ENCODE assay signal across 8 cellular contexts in the genomic region with DNA sequence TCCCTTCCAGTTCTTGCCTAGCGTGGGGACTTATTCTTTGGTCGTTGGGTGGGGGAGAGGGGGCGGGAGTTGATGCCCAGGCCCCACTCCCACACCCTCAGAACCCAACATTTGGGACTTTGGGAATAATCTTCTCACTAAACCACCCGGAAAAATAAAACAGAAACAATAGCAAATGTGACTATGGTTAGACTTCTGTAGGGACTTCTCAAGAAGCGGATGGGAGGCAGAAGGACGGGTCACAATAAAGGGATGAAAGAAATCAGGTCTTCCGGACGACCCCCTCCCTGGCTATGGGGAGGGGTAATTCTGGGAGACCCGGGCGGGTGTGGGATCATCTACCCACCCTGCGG. TPM values are rescaled to one million over a fixed set of nuclear protein-coding genes. Genes with fewer than 3 reads are reported as not detected.
A peak's percentile ranks its signal among the peaks of the same experiment; 100 is the strongest.
DNase-seq lines count a peak whose midpoint lies in the region; ATAC-seq, FAIRE-seq and TF ChIP-seq lines count a peak whose summit lies in the region.

No MANE protein-coding gene starts in this region.

- peaks cover 7% of the 10 kb centered on the region for H3K27me3 Mint-ChIP-seq in IgD-negative memory B cell
- peaks cover 42% of the 10 kb centered on the region for H3K27me3 Mint-ChIP-seq in nephron (ENCODE audit: low read depth)

- ATAC-seq in HG03135 (IDR thresholded peaks at IDR 0.05; ENCODE audit: unreplicated experiment), result no peak
- ATAC-seq in GM18517 (IDR thresholded peaks at IDR 0.05; ENCODE audit: unreplicated experiment), result no peak

- no peak for DNase-seq in AG10803 (ENCODE audit: low read depth)
- no peak for DNase-seq in caudate nucleus (lab: John Stamatoyannopoulos, UW)
- no peak for DNase-seq in stimulated activated CD4-positive, alpha-beta T cell treated with anti-CD3 and anti-CD28 coated beads, Interleukin-12 subunit alpha, Interleukin-12 subunit beta, amount 100 ng/mL, for 4 hours
- DNase-seq in RCC 7860 (ENCODE audit: low spot score), result no peak

- peaks cover 28 to 36% (median 31%) of the 10 kb centered on the region in 3 donors for H3K4me1 Mint-ChIP-seq in IgD-negative memory B cell
- peaks cover 27% of the 10 kb centered on the region for H3K4me1 Mint-ChIP-seq in nephron

- H3K4me3 Mint-ChIP-seq in IgD-negative memory B cell, result peak overlapping the region; percentile 81 to 95 (median 92)
- H3K4me3 Mint-ChIP-seq in nephron, result peak overlapping the region; percentile 75 to 81 (median 78)

- H3K4me3 ChIP-seq in AG10803 (ENCODE audit: low read length), result peak overlapping the region; percentile 57

- FAIRE-seq in RCC 7860 (lab: Jason Lieb, UNC), result no peak

- H3K27ac Mint-ChIP-seq in IgD-negative memory B cell, result peak overlapping the region; percentile 89 to 98 (median 91)
- peak overlapping the region in 2 of 3 experiments; percentile 15 to 67 for H3K27ac Mint-ChIP-seq in nephron

- H3K9me3 Mint-ChIP-seq in IgD-negative memory B cell (no peaks in the 10 kb centered on the region), nephron (no peaks in the 10 kb centered on the region)

- peak overlapping the region; percentile 90 for H3K27ac ChIP-seq in caudate nucleus (ENCODE audit: low read depth, low read length)

- TF ChIP-seq CTCF in AG10803 (conservative IDR thresholded peaks at IDR 0.05; ENCODE audit: low read length) (no peak), nephron (IDR thresholded peaks at IDR 0.05; ENCODE audit: unreplicated experiment in 3 of 3) (peak in 2 of 3 experiments; percentile 18 to 30)

- H3K36me3 Mint-ChIP-seq in IgD-negative memory B cell (no peaks in the 10 kb centered on the region), nephron (ENCODE audit: low read depth) (no peaks in the 10 kb centered on the region)

RNA-seq across cellular contexts. Expression of a gene that starts 28.5 kb away (rescaled TPM):
- polyA plus RNA-seq in IgD-negative memory B cell, result 32.3 TPM
